ENCODE assay signal across 1 cellular context in genomic region chr2:121886059-121886458, GRCh38.
TF ChIP-seq lines count a peak whose summit lies in the region.

No MANE protein-coding gene starts in this region.

TF ChIP-seq in K562, 482 proteins besides CTCF, POLR2A, EP300 and RAD21 (continued from another document):
- TF ChIP-seq HOMEZ (CRISPR knock-in tag; IDR thresholded peaks at IDR 0.05) (no peak), GABPB2 (CRISPR knock-in tag; conservative IDR thresholded peaks at IDR 0.05) (no peak), GABPB1 (CRISPR knock-in tag; IDR thresholded peaks at IDR 0.05) (no peak), ZC3H4 (CRISPR knock-in tag; IDR thresholded peaks at IDR 0.05; ENCODE audit: borderline replicate concordance) (no peak), CXXC5 (CRISPR knock-in tag; IDR thresholded peaks at IDR 0.05) (no peak), ETV6 (IDR thresholded peaks at IDR 0.05; ENCODE audit: borderline replicate concordance in 1 of 2, low read depth in 2 of 2, low read length in 1 of 2) (no peak), ETV6 (CRISPR knock-in tag; IDR thresholded peaks at IDR 0.05; ENCODE audit: borderline replicate concordance) (no peak), MTA2 (IDR thresholded peaks at IDR 0.05; ENCODE audit: low read depth) (no peak), DPF2 (IDR thresholded peaks at IDR 0.05) (peak; percentile 34; the same call in 1 of the 2 replicates), FOXA1 (IDR thresholded peaks at IDR 0.05; ENCODE audit: borderline replicate concordance) (no peak), GTF2E2 (tag; IDR thresholded peaks at IDR 0.05) (no peak), ZNF280A (IDR thresholded peaks at IDR 0.05; ENCODE audit: low read depth, partially characterized antibody) (no peak), TCF3 (CRISPR knock-in tag; IDR thresholded peaks at IDR 0.05) (peak; percentile 61; the same call in 1 of the 2 replicates), ZKSCAN3 (CRISPR knock-in tag; IDR thresholded peaks at IDR 0.05) (no peak), ETV5 (CRISPR knock-in tag; IDR thresholded peaks at IDR 0.05; ENCODE audit: low read depth) (no peak), BMI1 (IDR thresholded peaks at IDR 0.05; ENCODE audit: low read length) (no peak), RBM14 (IDR thresholded peaks at IDR 0.05; ENCODE audit: borderline replicate concordance, insufficient read depth, low read depth, low read length) (no peak)
- TF ChIP-seq, protein P1, sequence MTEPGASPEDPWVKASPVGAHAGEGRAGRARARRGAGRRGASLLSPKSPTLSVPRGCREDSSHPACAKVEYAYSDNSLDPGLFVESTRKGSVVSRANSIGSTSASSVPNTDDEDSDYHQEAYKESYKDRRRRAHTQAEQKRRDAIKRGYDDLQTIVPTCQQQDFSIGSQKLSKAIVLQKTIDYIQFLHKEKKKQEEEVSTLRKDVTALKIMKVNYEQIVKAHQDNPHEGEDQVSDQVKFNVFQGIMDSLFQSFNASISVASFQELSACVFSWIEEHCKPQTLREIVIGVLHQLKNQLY (CRISPR knock-in tag; conservative IDR thresholded peaks at IDR 0.05): no peak
- TF ChIP-seq, protein P2, sequence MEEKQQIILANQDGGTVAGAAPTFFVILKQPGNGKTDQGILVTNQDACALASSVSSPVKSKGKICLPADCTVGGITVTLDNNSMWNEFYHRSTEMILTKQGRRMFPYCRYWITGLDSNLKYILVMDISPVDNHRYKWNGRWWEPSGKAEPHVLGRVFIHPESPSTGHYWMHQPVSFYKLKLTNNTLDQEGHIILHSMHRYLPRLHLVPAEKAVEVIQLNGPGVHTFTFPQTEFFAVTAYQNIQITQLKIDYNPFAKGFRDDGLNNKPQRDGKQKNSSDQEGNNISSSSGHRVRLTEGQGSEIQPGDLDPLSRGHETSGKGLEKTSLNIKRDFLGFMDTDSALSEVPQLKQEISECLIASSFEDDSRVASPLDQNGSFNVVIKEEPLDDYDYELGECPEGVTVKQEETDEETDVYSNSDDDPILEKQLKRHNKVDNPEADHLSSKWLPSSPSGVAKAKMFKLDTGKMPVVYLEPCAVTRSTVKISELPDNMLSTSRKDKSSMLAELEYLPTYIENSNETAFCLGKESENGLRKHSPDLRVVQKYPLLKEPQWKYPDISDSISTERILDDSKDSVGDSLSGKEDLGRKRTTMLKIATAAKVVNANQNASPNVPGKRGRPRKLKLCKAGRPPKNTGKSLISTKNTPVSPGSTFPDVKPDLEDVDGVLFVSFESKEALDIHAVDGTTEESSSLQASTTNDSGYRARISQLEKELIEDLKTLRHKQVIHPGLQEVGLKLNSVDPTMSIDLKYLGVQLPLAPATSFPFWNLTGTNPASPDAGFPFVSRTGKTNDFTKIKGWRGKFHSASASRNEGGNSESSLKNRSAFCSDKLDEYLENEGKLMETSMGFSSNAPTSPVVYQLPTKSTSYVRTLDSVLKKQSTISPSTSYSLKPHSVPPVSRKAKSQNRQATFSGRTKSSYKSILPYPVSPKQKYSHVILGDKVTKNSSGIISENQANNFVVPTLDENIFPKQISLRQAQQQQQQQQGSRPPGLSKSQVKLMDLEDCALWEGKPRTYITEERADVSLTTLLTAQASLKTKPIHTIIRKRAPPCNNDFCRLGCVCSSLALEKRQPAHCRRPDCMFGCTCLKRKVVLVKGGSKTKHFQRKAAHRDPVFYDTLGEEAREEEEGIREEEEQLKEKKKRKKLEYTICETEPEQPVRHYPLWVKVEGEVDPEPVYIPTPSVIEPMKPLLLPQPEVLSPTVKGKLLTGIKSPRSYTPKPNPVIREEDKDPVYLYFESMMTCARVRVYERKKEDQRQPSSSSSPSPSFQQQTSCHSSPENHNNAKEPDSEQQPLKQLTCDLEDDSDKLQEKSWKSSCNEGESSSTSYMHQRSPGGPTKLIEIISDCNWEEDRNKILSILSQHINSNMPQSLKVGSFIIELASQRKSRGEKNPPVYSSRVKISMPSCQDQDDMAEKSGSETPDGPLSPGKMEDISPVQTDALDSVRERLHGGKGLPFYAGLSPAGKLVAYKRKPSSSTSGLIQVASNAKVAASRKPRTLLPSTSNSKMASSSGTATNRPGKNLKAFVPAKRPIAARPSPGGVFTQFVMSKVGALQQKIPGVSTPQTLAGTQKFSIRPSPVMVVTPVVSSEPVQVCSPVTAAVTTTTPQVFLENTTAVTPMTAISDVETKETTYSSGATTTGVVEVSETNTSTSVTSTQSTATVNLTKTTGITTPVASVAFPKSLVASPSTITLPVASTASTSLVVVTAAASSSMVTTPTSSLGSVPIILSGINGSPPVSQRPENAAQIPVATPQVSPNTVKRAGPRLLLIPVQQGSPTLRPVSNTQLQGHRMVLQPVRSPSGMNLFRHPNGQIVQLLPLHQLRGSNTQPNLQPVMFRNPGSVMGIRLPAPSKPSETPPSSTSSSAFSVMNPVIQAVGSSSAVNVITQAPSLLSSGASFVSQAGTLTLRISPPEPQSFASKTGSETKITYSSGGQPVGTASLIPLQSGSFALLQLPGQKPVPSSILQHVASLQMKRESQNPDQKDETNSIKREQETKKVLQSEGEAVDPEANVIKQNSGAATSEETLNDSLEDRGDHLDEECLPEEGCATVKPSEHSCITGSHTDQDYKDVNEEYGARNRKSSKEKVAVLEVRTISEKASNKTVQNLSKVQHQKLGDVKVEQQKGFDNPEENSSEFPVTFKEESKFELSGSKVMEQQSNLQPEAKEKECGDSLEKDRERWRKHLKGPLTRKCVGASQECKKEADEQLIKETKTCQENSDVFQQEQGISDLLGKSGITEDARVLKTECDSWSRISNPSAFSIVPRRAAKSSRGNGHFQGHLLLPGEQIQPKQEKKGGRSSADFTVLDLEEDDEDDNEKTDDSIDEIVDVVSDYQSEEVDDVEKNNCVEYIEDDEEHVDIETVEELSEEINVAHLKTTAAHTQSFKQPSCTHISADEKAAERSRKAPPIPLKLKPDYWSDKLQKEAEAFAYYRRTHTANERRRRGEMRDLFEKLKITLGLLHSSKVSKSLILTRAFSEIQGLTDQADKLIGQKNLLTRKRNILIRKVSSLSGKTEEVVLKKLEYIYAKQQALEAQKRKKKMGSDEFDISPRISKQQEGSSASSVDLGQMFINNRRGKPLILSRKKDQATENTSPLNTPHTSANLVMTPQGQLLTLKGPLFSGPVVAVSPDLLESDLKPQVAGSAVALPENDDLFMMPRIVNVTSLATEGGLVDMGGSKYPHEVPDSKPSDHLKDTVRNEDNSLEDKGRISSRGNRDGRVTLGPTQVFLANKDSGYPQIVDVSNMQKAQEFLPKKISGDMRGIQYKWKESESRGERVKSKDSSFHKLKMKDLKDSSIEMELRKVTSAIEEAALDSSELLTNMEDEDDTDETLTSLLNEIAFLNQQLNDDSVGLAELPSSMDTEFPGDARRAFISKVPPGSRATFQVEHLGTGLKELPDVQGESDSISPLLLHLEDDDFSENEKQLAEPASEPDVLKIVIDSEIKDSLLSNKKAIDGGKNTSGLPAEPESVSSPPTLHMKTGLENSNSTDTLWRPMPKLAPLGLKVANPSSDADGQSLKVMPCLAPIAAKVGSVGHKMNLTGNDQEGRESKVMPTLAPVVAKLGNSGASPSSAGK (IDR thresholded peaks at IDR 0.05): no peak
- TF ChIP-seq, protein P3, sequence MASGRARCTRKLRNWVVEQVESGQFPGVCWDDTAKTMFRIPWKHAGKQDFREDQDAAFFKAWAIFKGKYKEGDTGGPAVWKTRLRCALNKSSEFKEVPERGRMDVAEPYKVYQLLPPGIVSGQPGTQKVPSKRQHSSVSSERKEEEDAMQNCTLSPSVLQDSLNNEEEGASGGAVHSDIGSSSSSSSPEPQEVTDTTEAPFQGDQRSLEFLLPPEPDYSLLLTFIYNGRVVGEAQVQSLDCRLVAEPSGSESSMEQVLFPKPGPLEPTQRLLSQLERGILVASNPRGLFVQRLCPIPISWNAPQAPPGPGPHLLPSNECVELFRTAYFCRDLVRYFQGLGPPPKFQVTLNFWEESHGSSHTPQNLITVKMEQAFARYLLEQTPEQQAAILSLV (tag; IDR thresholded peaks at IDR 0.05): no peak
